ENCODE assay signal across 27 cellular contexts in the genomic region with DNA sequence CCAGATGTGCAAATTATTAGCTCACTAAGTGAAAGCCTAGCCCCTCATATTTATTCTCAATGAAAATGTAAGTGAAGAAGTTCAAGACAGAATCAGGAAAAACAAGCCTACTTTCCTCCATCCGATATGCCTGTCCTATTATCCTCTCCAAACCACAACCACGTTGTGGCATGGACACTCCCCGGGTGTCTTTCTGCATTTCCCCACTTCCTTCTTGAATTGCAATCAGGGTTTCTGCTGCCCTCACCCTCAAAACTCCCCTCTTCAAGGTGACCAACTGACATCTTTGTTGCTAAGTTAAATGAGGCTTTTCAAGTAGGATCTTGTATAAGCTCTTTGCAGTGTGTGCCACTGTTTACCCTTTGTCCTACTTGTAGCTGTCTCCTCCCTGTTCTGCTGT. TPM values are rescaled to one million over a fixed set of nuclear protein-coding genes. Genes with fewer than 3 reads are reported as not detected.
DNase-seq lines count a peak whose midpoint lies in the region; ATAC-seq and TF ChIP-seq lines count a peak whose summit lies in the region.
"Had no signal": no experiment of that assay in that cellular context is flagged by ENCODE, and none has a peak within 500 bp of the region (broad histone marks: within the 10 kb centered on the region; RNA-seq: fewer than 3 reads in every experiment).

No MANE protein-coding gene starts in this region.

- 58 to 66% methylated on average over 3 of the region's 3 CpGs for WGBS in upper lobe of left lung, 2 donors

- H3K4me3 Mint-ChIP-seq in T-helper 17 cell (no peak overlapping the region), osteocyte (ENCODE audit: unreplicated experiment) (no peak overlapping the region)
- H3K4me3 Mint-ChIP-seq: activated CD4-positive, alpha-beta memory T cell treated with anti-CD3 and anti-CD28 coated beads, Interleukin-2, amount 10 ng/mL, durations not matched to agents 7 days and 5 days; brain; neural crest cell had no signal

- TF ChIP-seq EP300 in upper lobe of left lung (IDR thresholded peaks at IDR 0.05), result no peak

- H3K27ac Mint-ChIP-seq in T-helper 17 cell (peak overlapping the region; percentile 21), osteocyte (ENCODE audit: unreplicated experiment) (no peak overlapping the region)
- H3K27ac Mint-ChIP-seq: activated CD4-positive, alpha-beta memory T cell treated with anti-CD3 and anti-CD28 coated beads, Interleukin-2, amount 10 ng/mL, durations not matched to agents 7 days and 5 days; brain had no signal

- no peak for DNase-seq in left ventricle myocardium inferior
- DNase-seq in left ventricle myocardium superior, result no peak
- DNase-seq in KBM-7, result peak; percentile 49
- no peak for DNase-seq in T-helper 17 cell
- peak; percentile 6 for DNase-seq in osteocyte (ENCODE audit: extremely low spot score, unreplicated experiment)
- no peak for DNase-seq in upper lobe of left lung
- no peak for DNase-seq in NCI-H510A treated with DMSO at 0.1 percent for 48 hours (lab: John Stamatoyannopoulos, UW)
- DNase-seq: activated CD4-positive, alpha-beta memory T cell treated with anti-CD3 and anti-CD28 coated beads, Interleukin-2, amount 10 ng/mL, durations not matched to agents 7 days and 5 days; activated gamma-delta T cell treated with Interleukin-2 at 50 U/mL for 16 hours; activated T-cell treated with anti-CD3 and anti-CD28 coated beads, Interleukin-2, amount 50 U/mL, for 1 hour; amniotic stem cell; DND-41; KG1; NCI-H2107; NCI-H345; Peyer's patch; SHP77; small intestine; stimulated activated naive CD8-positive, alpha-beta T cell treated with anti-CD3 and anti-CD28 coated beads, Interleukin-15, Interleukin-2, amounts not matched to agents 100 U/mL and 50 U/mL, for 24 hours had no signal

- H3K27me3 Mint-ChIP-seq in T-helper 17 cell (no peaks in the 10 kb centered on the region), osteocyte (ENCODE audit: unreplicated experiment) (no peaks in the 10 kb centered on the region)
- H3K27me3 Mint-ChIP-seq: activated CD4-positive, alpha-beta memory T cell treated with anti-CD3 and anti-CD28 coated beads, Interleukin-2, amount 10 ng/mL, durations not matched to agents 7 days and 5 days; brain had no signal

- H3K4me1 ChIP-seq in left ventricle myocardium inferior (peaks cover 38% of the 10 kb centered on the region), upper lobe of left lung (no peaks in the 10 kb centered on the region)
- H3K4me1 ChIP-seq: gastroesophageal sphincter, Peyer's patch, right atrium auricular region had no signal

- H3K36me3 Mint-ChIP-seq in T-helper 17 cell (ENCODE audit: low read depth) (peaks cover 13% of the 10 kb centered on the region), osteocyte (ENCODE audit: unreplicated experiment) (peaks cover 40% of the 10 kb centered on the region)

- no peak for ATAC-seq in left ventricle myocardium superior
- no peak for ATAC-seq in T-helper 17 cell
- ATAC-seq in activated CD4-positive, CD25-positive, alpha-beta regulatory T cell treated with anti-CD3 and anti-CD28 coated beads, Interleukin-2, amount 50 U/mL, for 24 hours, result no peak
- no peak for ATAC-seq in upper lobe of left lung (ENCODE audit: low FRiP score in 2 of 2)
- ATAC-seq: gastroesophageal sphincter; HCT116; stimulated activated naive CD8-positive, alpha-beta T cell treated with anti-CD3 and anti-CD28 coated beads, Interleukin-15, Interleukin-2, amounts not matched to agents 100 U/mL and 50 U/mL, for 24 hours had no signal

- TF ChIP-seq POLR2A in upper lobe of left lung (IDR thresholded peaks at IDR 0.05), result no peak

- in situ Hi-C loops in KBM-7 (cut with MboI; ENCODE audit: low pct_unique_long_range_greater_than_20kb, low sequenced_read_pairs), result no loop called here

- H3K4me1 Mint-ChIP-seq in T-helper 17 cell (peaks cover 14% of the 10 kb centered on the region), osteocyte (ENCODE audit: unreplicated experiment) (no peaks in the 10 kb centered on the region)
- H3K4me1 Mint-ChIP-seq: brain had no signal

- H3K4me3 ChIP-seq in left ventricle myocardium inferior, result no peak overlapping the region
- no peak overlapping the region for H3K4me3 ChIP-seq in upper lobe of left lung
- H3K4me3 ChIP-seq: gastroesophageal sphincter, hepatocyte, Peyer's patch, right atrium auricular region had no signal

- H3K9me3 Mint-ChIP-seq in osteocyte (ENCODE audit: unreplicated experiment), result no peaks in the 10 kb centered on the region
- H3K9me3 Mint-ChIP-seq: activated CD4-positive, alpha-beta memory T cell treated with anti-CD3 and anti-CD28 coated beads, Interleukin-2, amount 10 ng/mL, durations not matched to agents 7 days and 5 days; brain; neural crest cell had no signal

- H3K27me3 ChIP-seq in left ventricle myocardium inferior (ENCODE audit: low read depth), result no peaks in the 10 kb centered on the region
- H3K27me3 ChIP-seq in upper lobe of left lung, result no peaks in the 10 kb centered on the region
- H3K27me3 ChIP-seq: gastroesophageal sphincter, hepatocyte, Peyer's patch, right atrium auricular region had no signal

- TF ChIP-seq CTCF in left ventricle myocardium inferior (IDR thresholded peaks at IDR 0.05; ENCODE audit: borderline replicate concordance) (no peak), osteocyte (IDR thresholded peaks at IDR 0.05) (no peak), upper lobe of left lung (IDR thresholded peaks at IDR 0.05) (no peak)

- intact Hi-C loops in left ventricle myocardium inferior (cut with micrococcal nuclease), result no loop called here
- intact Hi-C loops in left ventricle myocardium superior (cut with micrococcal nuclease), result no loop called here

- H3K27ac ChIP-seq in left ventricle myocardium inferior (replicated peaks), result peak overlapping the region; percentile 38
- H3K27ac ChIP-seq in upper lobe of left lung, result no peak overlapping the region
- H3K27ac ChIP-seq: C4-2B, gastroesophageal sphincter, hepatocyte, Peyer's patch, right atrium auricular region had no signal

- H3K36me3 ChIP-seq in left ventricle myocardium inferior, result peaks cover 95% of the 10 kb centered on the region
- peaks cover 14 to 81% (median 38%) of the 10 kb centered on the region in 4 donors for H3K36me3 ChIP-seq in upper lobe of left lung

- no peaks in the 10 kb centered on the region for H3K9me3 ChIP-seq in left ventricle myocardium inferior (replicated peaks)
- no peaks in the 10 kb centered on the region for H3K9me3 ChIP-seq in T-helper 17 cell (ENCODE audit: control insufficient read depth, low read length, poor library complexity, severe bottlenecking)
- no peaks in the 10 kb centered on the region for H3K9me3 ChIP-seq in upper lobe of left lung
- H3K9me3 ChIP-seq: gastroesophageal sphincter, Peyer's patch, right atrium auricular region had no signal

RNA-seq across cellular contexts. Expression of gene SLC25A30, which starts 11.8 kb away (rescaled TPM):
- total RNA-seq in left ventricle myocardium inferior (175 TPM), left ventricle myocardium superior (194 TPM), T-helper 17 cell (10 to 100 TPM; 15.2 to 22.3 TPM), osteocyte (8.9 and 12.0 TPM in 2 replicates), upper lobe of left lung (10 to 100 TPM in 4 of 6 donors, 1 to 10 TPM in 2; 3.8 to 25.1 (median 16.8) TPM)

RNA-seq across cellular contexts. Expression of gene COG3, which starts 58.3 kb away (rescaled TPM):
- total RNA-seq in left ventricle myocardium inferior, result 15.7 TPM
- total RNA-seq in left ventricle myocardium superior, result 15.1 TPM
- total RNA-seq in T-helper 17 cell, result 10 to 100 TPM; 42.5 to 50.8 TPM
- total RNA-seq in osteocyte, result 27.4 and 31.0 TPM in 2 replicates
- total RNA-seq in upper lobe of left lung, result 10 to 100 TPM; 20.5 to 48.2 (median 38.8) TPM

Comparison
In these comparisons a context has a peak if more than half of its experiments do, and no peak if none do; other contexts are left out.
1. DNase-seq: peak in KBM-7 (single experiment) and osteocyte (single experiment); none in left ventricle myocardium inferior (single experiment), left ventricle myocardium superior (single experiment), T-helper 17 cell (0 of 3), upper lobe of left lung (0 of 2) and NCI-H510A treated with DMSO at 0.1 percent for 48 hours (single experiment).